23 cellular contexts compared by ENCODE assay signal in genomic region chr7:134533288-134533771, GRCh38. TPM values are rescaled to one million over a fixed set of nuclear protein-coding genes. Genes with fewer than 3 reads are reported as not detected.
DNase-seq lines count a peak whose midpoint lies in the region; ATAC-seq, FAIRE-seq and TF ChIP-seq lines count a peak whose summit lies in the region.
"Had no signal": no experiment of that assay in that cellular context is flagged by ENCODE, and none has a peak within 500 bp of the region (broad histone marks: within the 10 kb centered on the region; RNA-seq: fewer than 3 reads in every experiment).

No MANE protein-coding gene starts in this region.

- ATAC-seq in GM12878 (no peak), aorta (ENCODE audit: low FRiP score) (no peak)

- peaks cover 37% of the 10 kb centered on the region for H3K4me1 Mint-ChIP-seq in MCF 10A (ENCODE audit: insufficient read depth, unreplicated experiment)
- H3K4me1 Mint-ChIP-seq: activated naive CD4-positive, alpha-beta T cell treated with anti-CD3 and anti-CD28 coated beads, Interleukin-2, amount 10 ng/mL, durations not matched to agents 7 days and 5 days; CD4-positive, CD25-positive, alpha-beta regulatory T cell had no signal

- 21% methylated on average over 1 of the region's 1 CpG for WGBS in GM12878 (ENCODE audit: insufficient coverage, insufficient replicate concordance, low lambda C conversion rate, missing lambda C conversion rate)
- WGBS in hepatocyte (ENCODE audit: low lambda C conversion rate, missing lambda C conversion rate), result 79% methylated on average over 1 of the region's 1 CpG
- WGBS in aorta, 2 donors, result 93 to 94% methylated on average over 1 of the region's 1 CpG

- H3K4me1 ChIP-seq in breast epithelium (no peaks in the 10 kb centered on the region), GM12878 (ENCODE audit: control insufficient read depth, insufficient read depth, low read length) (no peaks in the 10 kb centered on the region), hepatocyte (ENCODE audit: insufficient read depth) (peaks cover 13% of the 10 kb centered on the region), aorta (ENCODE audit: control insufficient read depth in 1 of 2, insufficient read depth in 2 of 2, low read length in 2 of 2) (no peaks in the 10 kb centered on the region)
- H3K4me1 ChIP-seq: tibial artery had no signal

- peak; percentile 54 for DNase-seq in MCF 10A (ENCODE audit: unreplicated experiment)
- DNase-seq in breast epithelium (ENCODE audit: low spot score in 2 of 2), result no peak
- no peak for DNase-seq in GM12878 (ENCODE audit: low read depth, low spot score)
- no peak for DNase-seq in hepatocyte (ENCODE audit: low spot score)
- DNase-seq in NCI-H446 (lab: John Stamatoyannopoulos, UW), result no peak
- no peak for DNase-seq in SK-N-DZ (ENCODE audit: low spot score)
- DNase-seq in NCI-H1048 (lab: John Stamatoyannopoulos, UW), result no peak
- no peak for DNase-seq in aorta
- DNase-seq: activated CD4-positive, CD25-positive, alpha-beta regulatory T cell treated with anti-CD3 and anti-CD28 coated beads, Interleukin-2, amount 50 U/mL, for 72 hours; activated CD8-positive, alpha-beta memory T cell treated with anti-CD3 and anti-CD28 coated beads, Interleukin-2, amount 50 U/mL, for 48 hours; activated naive CD4-positive, alpha-beta T cell treated with anti-CD3 and anti-CD28 coated beads, Interleukin-2, amount 10 ng/mL, durations not matched to agents 7 days and 5 days; CD4-positive, CD25-positive, alpha-beta regulatory T cell; effector CD8-positive, alpha-beta T cell; head of caudate nucleus; NCI-H1417; NCI-H446 treated with DMSO at 0.1 percent for 48 hours; OCI-M1; stimulated activated CD4-positive, alpha-beta T cell treated with anti-CD3 and anti-CD28 coated beads, Interleukin-1b, Interleukin-23, amount 100 ng/mL, for 48 hours had no signal

- no peaks in the 10 kb centered on the region for H3K27me3 Mint-ChIP-seq in MCF 10A (ENCODE audit: insufficient read depth, unreplicated experiment)

- H3K9me3 Mint-ChIP-seq in MCF 10A (ENCODE audit: unreplicated experiment), result no peaks in the 10 kb centered on the region
- H3K9me3 Mint-ChIP-seq: activated naive CD4-positive, alpha-beta T cell treated with anti-CD3 and anti-CD28 coated beads, Interleukin-2, amount 10 ng/mL, durations not matched to agents 7 days and 5 days; CD4-positive, CD25-positive, alpha-beta regulatory T cell had no signal

- no peak for TF ChIP-seq RAD21 in GM12878 (IDR thresholded peaks at IDR 0.05; ENCODE audit: insufficient read depth, low read depth, low read length)

- no peak overlapping the region for H3K27ac ChIP-seq in breast epithelium
- no peak overlapping the region for H3K27ac ChIP-seq in GM12878 (ENCODE audit: control insufficient read depth, insufficient read depth)
- peak overlapping the region; percentile 26 for H3K27ac ChIP-seq in hepatocyte
- no peak overlapping the region for H3K27ac ChIP-seq in aorta (ENCODE audit: low read depth in 1 of 2, low read length in 2 of 2)
- H3K27ac ChIP-seq: 22Rv1, tibial artery had no signal

- peak overlapping the region; percentile 92 for H3K27ac Mint-ChIP-seq in MCF 10A (ENCODE audit: low read depth, unreplicated experiment)
- H3K27ac Mint-ChIP-seq: activated naive CD4-positive, alpha-beta T cell treated with anti-CD3 and anti-CD28 coated beads, Interleukin-2, amount 10 ng/mL, durations not matched to agents 7 days and 5 days; CD4-positive, CD25-positive, alpha-beta regulatory T cell; progenitor cell of endocrine pancreas had no signal

- no peak for TF ChIP-seq POLR2A in breast epithelium (IDR thresholded peaks at IDR 0.05)
- TF ChIP-seq POLR2A in GM12878 (IDR thresholded peaks at IDR 0.05; ENCODE audit: low read depth, low read length), result no peak

- BruUV-seq in MCF 10A (replicated peaks; lab: Mats Ljungman, UMichigan) (no TSS peak), GM12878 (replicated peaks; lab: Mats Ljungman, UMichigan) (no TSS peak)

- no peak overlapping the region for H3K4me2 ChIP-seq in GM12878 (ENCODE audit: control insufficient read depth, insufficient read depth)
- H3K4me2 ChIP-seq in hepatocyte, result no peak overlapping the region

- in situ Hi-C loops in GM12878 (cut with MboI), result no loop called here

- H3K36me3 Mint-ChIP-seq in MCF 10A (ENCODE audit: insufficient read depth, unreplicated experiment), result no peaks in the 10 kb centered on the region
- H3K36me3 Mint-ChIP-seq: activated naive CD4-positive, alpha-beta T cell treated with anti-CD3 and anti-CD28 coated beads, Interleukin-2, amount 10 ng/mL, durations not matched to agents 7 days and 5 days; CD4-positive, CD25-positive, alpha-beta regulatory T cell had no signal

- H3K9me3 ChIP-seq in breast epithelium (no peaks in the 10 kb centered on the region), GM12878 (replicated peaks; ENCODE audit: control insufficient read depth, insufficient read depth, low read length) (no peaks in the 10 kb centered on the region), hepatocyte (ENCODE audit: low read depth) (no peaks in the 10 kb centered on the region), aorta (ENCODE audit: control insufficient read depth, low read length) (no peaks in the 10 kb centered on the region)
- H3K9me3 ChIP-seq: tibial artery had no signal

- POLR2A ChIA-PET in MCF 10A (lab: Yijun Ruan, JAX), result interaction anchor here (0.7 to 4.5 kb wide), 7 partner anchors 10 to 745 kb away, joined by 3 to 24 read pairs (median 8); no protein-coding TSS in a partner anchor
- POLR2A ChIA-PET in GM12878 (lab: Charles Lee), result no interaction called here

- FAIRE-seq in GM12878 (lab: Jason Lieb, UNC), result peak; percentile 31
- FAIRE-seq: GM12892 had no signal

- TF ChIP-seq EP300 in GM12878 (IDR thresholded peaks at IDR 0.05; ENCODE audit: borderline replicate concordance in 1 of 2, control insufficient read depth in 1 of 2, low read depth in 2 of 2, low read length in 2 of 2), result no peak

- no peak overlapping the region for H3K9ac ChIP-seq in GM12878 (ENCODE audit: control insufficient read depth, insufficient read depth, low read length)

- H3K79me2 ChIP-seq in GM12878 (ENCODE audit: control insufficient read depth, insufficient read depth, low read length) (no peaks in the 10 kb centered on the region), hepatocyte (no peaks in the 10 kb centered on the region)

- H3K4me3 Mint-ChIP-seq in MCF 10A (ENCODE audit: unreplicated experiment), result peak overlapping the region; percentile 40
- H3K4me3 Mint-ChIP-seq: activated naive CD4-positive, alpha-beta T cell treated with anti-CD3 and anti-CD28 coated beads, Interleukin-2, amount 10 ng/mL, durations not matched to agents 7 days and 5 days; CD4-positive, CD25-positive, alpha-beta regulatory T cell had no signal

- SMC1A ChIA-PET in GM12878 (lab: Charles Lee; ENCODE audit: uncharacterized antibody, unreplicated experiment), result no interaction called here

- CTCF ChIA-PET in MCF 10A (lab: Yijun Ruan, JAX), result interaction anchor here (0.6 to 6.2 kb wide), 7 partner anchors 9 to 101 kb away, joined by 3 to 52 read pairs (median 5); partner anchors contain the start of gene AKR1B15
- CTCF ChIA-PET in GM12878 (lab: Yijun Ruan, JAX), result no interaction called here

- H3K36me3 ChIP-seq in breast epithelium (no peaks in the 10 kb centered on the region), GM12878 (ENCODE audit: control insufficient read depth in 2 of 2, insufficient read depth in 2 of 2, low read length in 1 of 2) (no peaks in the 10 kb centered on the region), hepatocyte (replicated peaks; ENCODE audit: insufficient read depth, low read depth) (no peaks in the 10 kb centered on the region), aorta (ENCODE audit: control insufficient read depth in 1 of 2, insufficient read depth in 2 of 2, low read length in 1 of 2) (no peaks in the 10 kb centered on the region)
- H3K36me3 ChIP-seq: tibial artery had no signal

- H3K27me3 ChIP-seq in breast epithelium, result no peaks in the 10 kb centered on the region
- peaks cover 2% of the 10 kb centered on the region in 2 experiments; a peak in 2 of 4 replicates for H3K27me3 ChIP-seq in GM12878 (replicated peaks in 1 of 2; ENCODE audit: control insufficient read depth in 2 of 2, insufficient read depth in 2 of 2, low read length in 1 of 2)
- no peaks in the 10 kb centered on the region for H3K27me3 ChIP-seq in hepatocyte
- no peaks in the 10 kb centered on the region for H3K27me3 ChIP-seq in aorta (ENCODE audit: control insufficient read depth in 1 of 2, insufficient read depth in 2 of 2, low read length in 1 of 2)

- H2AFZ ChIP-seq in GM12878 (ENCODE audit: control insufficient read depth, low read depth, low read length) (no peak overlapping the region), hepatocyte (no peak overlapping the region)

- RAD21 ChIA-PET in GM12878 (lab: Charles Lee; ENCODE audit: unreplicated experiment), result no interaction called here

- H3K4me3 ChIP-seq in breast epithelium (no peak overlapping the region), GM12878 (no peak overlapping the region), hepatocyte (no peak overlapping the region), aorta (ENCODE audit: low read length in 2 of 2) (no peak overlapping the region)
- H3K4me3 ChIP-seq: tibial artery had no signal

- H4K20me1 ChIP-seq in GM12878 (ENCODE audit: control insufficient read depth, insufficient read depth) (no peaks in the 10 kb centered on the region), hepatocyte (ENCODE audit: insufficient read depth, poor library complexity, severe bottlenecking) (no peaks in the 10 kb centered on the region)

- TF ChIP-seq CTCF in MCF 10A (IDR thresholded peaks at IDR 0.05; ENCODE audit: unreplicated experiment) (no peak), breast epithelium (IDR thresholded peaks at IDR 0.05) (no peak), GM12878 (IDR thresholded peaks at IDR 0.05 in 2 of 3, conservative IDR thresholded peaks at IDR 0.05 in 1 of 3; ENCODE audit: control insufficient read depth in 2 of 3, extremely low read depth in 1 of 3, insufficient read depth in 1 of 3, low read depth in 3 of 3, low read length in 3 of 3) (no peak), hepatocyte (IDR thresholded peaks at IDR 0.05; ENCODE audit: poor library complexity) (no peak)

- intact Hi-C loops in MCF 10A (cut with micrococcal nuclease) (no loop called here), breast epithelium (cut with DNase I; ENCODE audit: low total_unique reads) (no loop called here), GM12878 (cut with micrococcal nuclease; ENCODE audit: unreplicated experiment) (no loop called here), aorta (cut with DNase I) (no loop called here)

- H3K9me2 ChIP-seq in hepatocyte (replicated peaks; ENCODE audit: insufficient read depth), result no peaks in the 10 kb centered on the region

RNA-seq across cellular contexts. Expression of gene AKR1B10, which starts 6.0 kb away (rescaled TPM):
- 0.42 and 0.49 TPM in 2 replicates for total RNA-seq in MCF 10A (2022)
- 1 to 10 TPM in 2 of 3 donors, not detected in 1; 2.1 to 2.9 TPM for total RNA-seq in breast epithelium
- not detected in 2 replicates for total RNA-seq in GM12878 (2013; cell fraction: nucleolus; rRNA removed)
- total RNA-seq in GM12878 (2014; rRNA removed), result not detected in 2 replicates
- not detected in 2 replicates for total RNA-seq in GM12878 (2014; rRNA removed; fragmentation: Illumina TruSeq; extraction: Trizol)
- 0.48 TPM in 1 of 2 replicates, not detected in the other for total RNA-seq in GM12878 (2021)
- polyA plus RNA-seq in GM12878 (2011; ENCODE audit: low read depth), result not detected
- not detected in 2 replicates for polyA plus RNA-seq in GM12878 (2011; rRNA removed)
- not detected in 2 replicates for polyA plus RNA-seq in GM12878 (2011; cell fraction: cytosol; rRNA removed)
- not detected in 2 replicates for polyA plus RNA-seq in GM12878 (2011; cell fraction: nucleus; rRNA removed)
- not detected in 2 replicates for polyA plus RNA-seq in GM12878 (2012)
- not detected in 2 replicates for polyA plus RNA-seq in GM12878 (2014; fragmentation: Illumina TruSeq; extraction: Trizol)
- polyA plus RNA-seq in GM12878 (2014; fragmentation: Nextera tagmentation; extraction: Ambion mirVana), result not detected
- polyA plus RNA-seq in GM12878 (2014; rRNA removed), result not detected in 2 replicates
- polyA plus RNA-seq in GM12878 (2016; fragmentation: Nextera tagmentation; extraction: Ambion mirVana), result not detected
- polyA minus RNA-seq in GM12878 (2011; rRNA and poly(A)+ RNA removed), result not detected in 2 replicates
- polyA minus RNA-seq in GM12878 (2011; cell fraction: cytosol; rRNA and poly(A)+ RNA removed), result not detected in 2 replicates
- polyA minus RNA-seq in GM12878 (2011; cell fraction: nucleus; rRNA and poly(A)+ RNA removed), result not detected in 2 replicates
- total RNA-seq in hepatocyte, result 60.3 and 84.8 TPM in 2 replicates
- 94.4 and 95.0 TPM in 2 replicates for polyA plus RNA-seq in hepatocyte
- polyA plus RNA-seq in SK-N-DZ (2014; cell fraction: cytosol; rRNA removed), result not detected in 2 replicates
- 0.09 TPM in 1 of 2 replicates, not detected in the other for polyA plus RNA-seq in SK-N-DZ (2014; cell fraction: nucleus; rRNA removed)
- total RNA-seq in aorta, result 1 to 10 TPM in 1 of 2 donors, under 1 TPM in 1; 0.26 to 2.1 TPM
- 100 to 1,000 TPM in 1 of 2 donors, 1 to 10 TPM in 1; 1.2 to 114 TPM for polyA plus RNA-seq in aorta
- total RNA-seq: CD4-positive, CD25-positive, alpha-beta regulatory T cell; progenitor cell of endocrine pancreas; T-helper 1 cell treated with Interleukin-12 subunit alpha and Interleukin-12 subunit beta and Interleukin-4 antibody, amounts not matched to agents 30 ng/mL and 1 ng/mL, for 36 hours had no signal
- polyA plus RNA-seq: CD4-positive, CD25-positive, alpha-beta regulatory T cell had no signal

RNA-seq across cellular contexts. Expression of gene AKR1B15, which starts 15.6 kb away (rescaled TPM):
- total RNA-seq in MCF 10A (2022) (not detected in 2 replicates), breast epithelium (1 to 10 TPM in 2 of 3 donors, under 1 TPM in 1; 0.33 to 5.6 (median 3.5) TPM), GM12878 (2014; rRNA removed) (not detected in 2 replicates), GM12878 (2014; rRNA removed; fragmentation: Illumina TruSeq; extraction: Trizol) (not detected in 2 replicates), GM12878 (2021) (not detected in 2 replicates), hepatocyte (4.8 and 6.3 TPM in 2 replicates), aorta (under 1 TPM in 1 of 2 donors, not detected in 1; 0.33 TPM)
- total RNA-seq in GM12878 (2013; cell fraction: nucleolus; rRNA removed), result not detected in 2 replicates
- polyA plus RNA-seq in GM12878 (2011; ENCODE audit: low read depth), result not detected
- polyA plus RNA-seq in GM12878 (2011; rRNA removed) (0.09 TPM in 1 of 2 replicates, not detected in the other), GM12878 (2014; fragmentation: Illumina TruSeq; extraction: Trizol) (not detected in 2 replicates), GM12878 (2014; fragmentation: Nextera tagmentation; extraction: Ambion mirVana) (not detected), GM12878 (2014; rRNA removed) (0.06 TPM in 1 of 2 replicates, not detected in the other), GM12878 (2016; fragmentation: Nextera tagmentation; extraction: Ambion mirVana) (not detected), hepatocyte (13.7 and 14.1 TPM in 2 replicates), aorta (not detected)
- 0.04 TPM in 1 of 2 replicates, not detected in the other for polyA plus RNA-seq in GM12878 (2011; cell fraction: cytosol; rRNA removed)
- 0.04 TPM in 1 of 2 replicates, not detected in the other for polyA plus RNA-seq in GM12878 (2011; cell fraction: nucleus; rRNA removed)
- polyA plus RNA-seq in GM12878 (2012), result not detected in 2 replicates
- polyA minus RNA-seq in GM12878 (2011; rRNA and poly(A)+ RNA removed), result not detected in 2 replicates
- polyA minus RNA-seq in GM12878 (2011; cell fraction: cytosol; rRNA and poly(A)+ RNA removed), result not detected in 2 replicates
- not detected in 2 replicates for polyA minus RNA-seq in GM12878 (2011; cell fraction: nucleus; rRNA and poly(A)+ RNA removed)
- polyA plus RNA-seq in SK-N-DZ (2014; cell fraction: cytosol; rRNA removed), result not detected in 2 replicates
- polyA plus RNA-seq in SK-N-DZ (2014; cell fraction: nucleus; rRNA removed), result not detected in 2 replicates
- total RNA-seq: CD4-positive, CD25-positive, alpha-beta regulatory T cell; progenitor cell of endocrine pancreas; T-helper 1 cell treated with Interleukin-12 subunit alpha and Interleukin-12 subunit beta and Interleukin-4 antibody, amounts not matched to agents 30 ng/mL and 1 ng/mL, for 36 hours had no signal
- polyA plus RNA-seq: CD4-positive, CD25-positive, alpha-beta regulatory T cell had no signal

Comparison
In these comparisons a context has a peak if more than half of its experiments do, and no peak if none do; other contexts are left out.
1. RNA of gene AKR1B10, which starts 6.0 kb away (total RNA-seq): 60.3 to 84.8 TPM in hepatocyte; 2.1 to 2.9 TPM in breast epithelium, 0.26 to 2.1 TPM in aorta, 0.42 to 0.49 TPM in MCF 10A and 0.48 TPM in GM12878; every median in the first group is over 10 times any median in the second.